8 cellular contexts compared by ENCODE assay signal in genomic region chr5:132389453-132390286, GRCh38. TPM values are rescaled to one million over a fixed set of nuclear protein-coding genes. Genes with fewer than 3 reads are reported as not detected.
A peak's percentile ranks its signal among the peaks of the same experiment; 100 is the strongest.
DNase-seq lines count a peak whose midpoint lies in the region; ATAC-seq and TF ChIP-seq lines count a peak whose summit lies in the region.

No MANE protein-coding gene starts in this region.

- peak overlapping the region; percentile 13 to 60 for H3K27ac Mint-ChIP-seq in effector memory CD8-positive, alpha-beta T cell
- H3K27ac Mint-ChIP-seq in progenitor cell of endocrine pancreas, result peak overlapping the region; percentile 97

- peaks cover 24 to 28% of the 10 kb centered on the region in 2 donors for H3K4me1 Mint-ChIP-seq in effector memory CD8-positive, alpha-beta T cell (ENCODE audit: low read depth in 2 of 2)
- peaks cover 43% of the 10 kb centered on the region for H3K4me1 Mint-ChIP-seq in progenitor cell of endocrine pancreas (ENCODE audit: low read depth)

- ATAC-seq in effector memory CD8-positive, alpha-beta T cell (replicated peaks), result no peak
- ATAC-seq in HG03520 (IDR thresholded peaks at IDR 0.05; ENCODE audit: unreplicated experiment) (no peak), HG02678 (IDR thresholded peaks at IDR 0.05; ENCODE audit: unreplicated experiment) (no peak)

- DNase-seq in Caki2 (ENCODE audit: low read depth), result peak; percentile 93
- DNase-seq in NCI-H69 (lab: John Stamatoyannopoulos, UW), result peak; percentile 38
- DNase-seq in effector memory CD8-positive, alpha-beta T cell, result no peak
- no peak for DNase-seq in progenitor cell of endocrine pancreas (ENCODE audit: low spot score, unreplicated experiment)
- DNase-seq in OCI-M2 (lab: John Stamatoyannopoulos, UW; ENCODE audit: unreplicated experiment), result no peak
- no peak for DNase-seq in NK-92 treated with Interleukin-12 subunit alpha and Interleukin-12 subunit beta, amount 100 ng/mL, for 24 hours (lab: John Stamatoyannopoulos, UW)

- H3K4me3 Mint-ChIP-seq in effector memory CD8-positive, alpha-beta T cell, result no peak overlapping the region
- H3K4me3 Mint-ChIP-seq in progenitor cell of endocrine pancreas (ENCODE audit: low read depth), result no peak overlapping the region

- no peak for TF ChIP-seq CTCF in progenitor cell of endocrine pancreas (IDR thresholded peaks at IDR 0.05; ENCODE audit: unreplicated experiment)

- no peaks in the 10 kb centered on the region for H3K9me3 Mint-ChIP-seq in effector memory CD8-positive, alpha-beta T cell
- no peaks in the 10 kb centered on the region for H3K9me3 Mint-ChIP-seq in progenitor cell of endocrine pancreas (ENCODE audit: low read depth)

- no peaks in the 10 kb centered on the region for H3K27me3 Mint-ChIP-seq in effector memory CD8-positive, alpha-beta T cell
- H3K27me3 Mint-ChIP-seq in progenitor cell of endocrine pancreas, result no peaks in the 10 kb centered on the region

- H3K36me3 Mint-ChIP-seq in effector memory CD8-positive, alpha-beta T cell (ENCODE audit: insufficient read depth), result no peaks in the 10 kb centered on the region
- peaks cover 3% of the 10 kb centered on the region for H3K36me3 Mint-ChIP-seq in progenitor cell of endocrine pancreas (ENCODE audit: insufficient read depth)

- in situ Hi-C loops in Caki2 (cut with HindIII; ENCODE audit: low pct_unique_long_range_greater_than_20kb, low sequenced_read_pairs), result loop anchor here (25.0 kb wide), 1 partner anchor 98 kb away; the partner anchor contains the start of gene IRF1

RNA-seq across cellular contexts. Expression of gene SLC22A5, which starts 20.2 kb away (rescaled TPM):
- 19.7 and 36.8 TPM in 2 replicates for total RNA-seq in Caki2 (2014; rRNA removed; shearing (Covaris generic); ENCODE audit: low replicate concordance)
- total RNA-seq in progenitor cell of endocrine pancreas, result 14.3 and 14.7 TPM in 2 replicates

Comparison
In these comparisons a context has a peak if more than half of its experiments do, and no peak if none do; other contexts are left out.
1. DNase-seq: peak in Caki2 (single experiment) and NCI-H69 (single experiment); none in effector memory CD8-positive, alpha-beta T cell (0 of 3), progenitor cell of endocrine pancreas (single experiment), OCI-M2 (single experiment) and NK-92 treated with Interleukin-12 subunit alpha and Interleukin-12 subunit beta, amount 100 ng/mL, for 24 hours (single experiment).